27 cellular contexts compared by ENCODE assay signal in genomic region chr10:114420811-114421485, GRCh38. TPM values are rescaled to one million over a fixed set of nuclear protein-coding genes. Genes with fewer than 3 reads are reported as not detected.
A peak's percentile ranks its signal among the peaks of the same experiment; 100 is the strongest.
DNase-seq lines count a peak whose midpoint lies in the region; ATAC-seq, FAIRE-seq and TF ChIP-seq lines count a peak whose summit lies in the region.
"Had no signal": no experiment of that assay in that cellular context is flagged by ENCODE, and none has a peak within 500 bp of the region (broad histone marks: within the 10 kb centered on the region; RNA-seq: fewer than 3 reads in every experiment).

No MANE protein-coding gene starts in this region.

- H3K79me2 ChIP-seq in astrocyte (ENCODE audit: insufficient read depth, low read length): no peaks in the 10 kb centered on the region

- H3K36me3 ChIP-seq in astrocyte (ENCODE audit: insufficient read depth, low read length): no peaks in the 10 kb centered on the region
- H3K36me3 ChIP-seq in esophagus squamous epithelium: no peaks in the 10 kb centered on the region
- H3K36me3 ChIP-seq: prostate gland had no signal

- DNase-seq in astrocyte (ENCODE audit: low read depth): no peak
- DNase-seq in natural killer cell: no peak
- no peak for DNase-seq in activated naive CD4-positive, alpha-beta T cell treated with anti-CD3 and anti-CD28 coated beads, Interleukin-2, amount 50 U/mL, for 72 hours (ENCODE audit: low spot score in 2 of 2)
- DNase-seq in esophagus squamous epithelium (lab: John Stamatoyannopoulos, UW): no peak
- DNase-seq in NCI-H1694 treated with DMSO at 0.1 percent for 48 hours (lab: John Stamatoyannopoulos, UW): no peak
- DNase-seq: activated CD4-positive, alpha-beta T cell treated with anti-CD3 and anti-CD28 coated beads, Interleukin-2, amount 50 U/mL, for 1 hour; activated CD8-positive, alpha-beta memory T cell treated with anti-CD3 and anti-CD28 coated beads, Interleukin-2, amount 10 ng/mL, durations not matched to agents 7 days and 5 days; activated naive CD4-positive, alpha-beta T cell treated with anti-CD3 and anti-CD28 coated beads, Interleukin-2, amount 10 ng/mL, durations not matched to agents 7 days and 5 days; amygdala; caudate nucleus; EL; HCEC 1CT; left colon; mesendoderm; NCI-H1436 treated with DMSO at 0.1 percent for 48 hours; NCI-H524 had no signal

- H3K9ac ChIP-seq in astrocyte (ENCODE audit: low read length): no peak overlapping the region

- no peak overlapping the region for H2AFZ ChIP-seq in astrocyte (ENCODE audit: low read depth, low read length)

- peaks cover 19% of the 10 kb centered on the region for H3K27me3 Mint-ChIP-seq in astrocyte (ENCODE audit: low read depth, unreplicated experiment)
- peaks cover 12% of the 10 kb centered on the region in 2 donors for H3K27me3 Mint-ChIP-seq in natural killer cell (ENCODE audit: low read depth in 2 of 2)

- 75 to 85% methylated on average over 4 of the region's 4 CpGs for WGBS in esophagus squamous epithelium, 2 donors

- H3K9me3 Mint-ChIP-seq in astrocyte (ENCODE audit: unreplicated experiment): peaks cover 3% of the 10 kb centered on the region
- H3K9me3 Mint-ChIP-seq in natural killer cell: no peaks in the 10 kb centered on the region
- H3K9me3 Mint-ChIP-seq in activated naive CD4-positive, alpha-beta T cell treated with anti-CD3 and anti-CD28 coated beads, Interleukin-2, amount 50 U/mL, for 72 hours: no peaks in the 10 kb centered on the region
- H3K9me3 Mint-ChIP-seq: activated naive CD4-positive, alpha-beta T cell treated with anti-CD3 and anti-CD28 coated beads, Interleukin-2, amount 10 ng/mL, durations not matched to agents 7 days and 5 days; activated T-helper 1 cell treated with anti-CD3 and anti-CD28 coated beads, Interleukin-12 subunit alpha, Interleukin-12 subunit beta, Interleukin-2, Interleukin-4 antibody, amounts not matched to agents 30 ng/mL and 10 ng/mL and 1 ng/mL, durations not matched to agents 14 hours and 24 hours and 36 hours; dendritic cell treated with granulocyte-macrophage colony-stimulating factor and Interleukin-4, amounts not matched to agents 40 ng/mL and 50 ng/mL, for 4 days; T-helper 2 cell treated with Interferon-gamma antibody and Interleukin-4, amounts not matched to agents 5 μg/mL and 100 μg/mL, for 36 hours; type B pancreatic cell had no signal

- H3K36me3 Mint-ChIP-seq in astrocyte (ENCODE audit: low read depth, unreplicated experiment) (no peaks in the 10 kb centered on the region), natural killer cell (no peaks in the 10 kb centered on the region)
- no peaks in the 10 kb centered on the region for H3K36me3 Mint-ChIP-seq in activated naive CD4-positive, alpha-beta T cell treated with anti-CD3 and anti-CD28 coated beads, Interleukin-2, amount 50 U/mL, for 72 hours
- H3K36me3 Mint-ChIP-seq: activated CD8-positive, alpha-beta memory T cell treated with anti-CD3 and anti-CD28 coated beads, Interleukin-2, amount 10 ng/mL, durations not matched to agents 7 days and 5 days; activated naive CD4-positive, alpha-beta T cell treated with anti-CD3 and anti-CD28 coated beads, Interleukin-2, amount 10 ng/mL, durations not matched to agents 7 days and 5 days; type B pancreatic cell had no signal

- H3K27me3 ChIP-seq in astrocyte (ENCODE audit: insufficient read depth, low read length) (peaks cover 7% of the 10 kb centered on the region), esophagus squamous epithelium (no peaks in the 10 kb centered on the region)

- H3K9me3 ChIP-seq in astrocyte (ENCODE audit: insufficient read depth, low read depth, low read length) (no peaks in the 10 kb centered on the region), esophagus squamous epithelium (no peaks in the 10 kb centered on the region)
- H3K9me3 ChIP-seq: prostate gland had no signal

- H3K27ac ChIP-seq in astrocyte (ENCODE audit: low read depth, low read length) (no peak overlapping the region), esophagus squamous epithelium (no peak overlapping the region)
- H3K27ac ChIP-seq: prostate gland had no signal

- H3K4me1 Mint-ChIP-seq in astrocyte (ENCODE audit: low read depth, unreplicated experiment) (peaks cover 8% of the 10 kb centered on the region), natural killer cell (peaks cover 19 to 24% of the 10 kb centered on the region in 2 donors)
- H3K4me1 Mint-ChIP-seq: activated CD8-positive, alpha-beta memory T cell treated with anti-CD3 and anti-CD28 coated beads, Interleukin-2, amount 10 ng/mL, durations not matched to agents 7 days and 5 days; activated naive CD4-positive, alpha-beta T cell treated with anti-CD3 and anti-CD28 coated beads, Interleukin-2, amount 10 ng/mL, durations not matched to agents 7 days and 5 days had no signal

- no peak for FAIRE-seq in astrocyte (lab: Jason Lieb, UNC)
- FAIRE-seq: D721Med, K562 had no signal

- no peaks in the 10 kb centered on the region for H4K20me1 ChIP-seq in astrocyte (ENCODE audit: insufficient read depth, low read length)

- TF ChIP-seq CTCF in astrocyte (IDR thresholded peaks at IDR 0.05; ENCODE audit: insufficient read depth, low read depth, low read length) (no peak), natural killer cell (IDR thresholded peaks at IDR 0.05) (no peak), esophagus squamous epithelium (IDR thresholded peaks at IDR 0.05) (no peak)

- H3K4me2 ChIP-seq in astrocyte (ENCODE audit: low read length): no peak overlapping the region

- H3K27ac Mint-ChIP-seq in astrocyte (ENCODE audit: unreplicated experiment) (peak overlapping the region; percentile 8), natural killer cell (no peak overlapping the region)
- no peak overlapping the region for H3K27ac Mint-ChIP-seq in activated naive CD4-positive, alpha-beta T cell treated with anti-CD3 and anti-CD28 coated beads, Interleukin-2, amount 50 U/mL, for 72 hours
- H3K27ac Mint-ChIP-seq: activated CD8-positive, alpha-beta memory T cell treated with anti-CD3 and anti-CD28 coated beads, Interleukin-2, amount 10 ng/mL, durations not matched to agents 7 days and 5 days; activated naive CD4-positive, alpha-beta T cell treated with anti-CD3 and anti-CD28 coated beads, Interleukin-2, amount 10 ng/mL, durations not matched to agents 7 days and 5 days; activated T-helper 1 cell treated with anti-CD3 and anti-CD28 coated beads, Interleukin-12 subunit alpha, Interleukin-12 subunit beta, Interleukin-2, Interleukin-4 antibody, amounts not matched to agents 30 ng/mL and 10 ng/mL and 1 ng/mL, durations not matched to agents 14 hours and 24 hours and 36 hours; dendritic cell treated with granulocyte-macrophage colony-stimulating factor and Interleukin-4, amounts not matched to agents 40 ng/mL and 50 ng/mL, for 4 days; T-helper 2 cell treated with Interferon-gamma antibody and Interleukin-4, amounts not matched to agents 5 μg/mL and 100 μg/mL, for 36 hours; type B pancreatic cell had no signal

- H3K4me3 Mint-ChIP-seq in astrocyte (ENCODE audit: unreplicated experiment) (no peak overlapping the region), natural killer cell (peak overlapping the region; percentile 4)
- H3K4me3 Mint-ChIP-seq: activated CD8-positive, alpha-beta memory T cell treated with anti-CD3 and anti-CD28 coated beads, Interleukin-2, amount 10 ng/mL, durations not matched to agents 7 days and 5 days; activated naive CD4-positive, alpha-beta T cell treated with anti-CD3 and anti-CD28 coated beads, Interleukin-2, amount 10 ng/mL, durations not matched to agents 7 days and 5 days; activated T-helper 1 cell treated with anti-CD3 and anti-CD28 coated beads, Interleukin-12 subunit alpha, Interleukin-12 subunit beta, Interleukin-2, Interleukin-4 antibody, amounts not matched to agents 30 ng/mL and 10 ng/mL and 1 ng/mL, durations not matched to agents 14 hours and 24 hours and 36 hours; dendritic cell treated with granulocyte-macrophage colony-stimulating factor and Interleukin-4, amounts not matched to agents 40 ng/mL and 50 ng/mL, for 4 days; T-helper 2 cell treated with Interferon-gamma antibody and Interleukin-4, amounts not matched to agents 5 μg/mL and 100 μg/mL, for 36 hours; type B pancreatic cell had no signal

- peak; percentile 84 for ATAC-seq in GM19452 (IDR thresholded peaks at IDR 0.05; ENCODE audit: unreplicated experiment)
- ATAC-seq in HG03439 (IDR thresholded peaks at IDR 0.05; ENCODE audit: unreplicated experiment): peak; percentile 66
- ATAC-seq in natural killer cell: no peak
- ATAC-seq in activated naive CD4-positive, alpha-beta T cell treated with anti-CD3 and anti-CD28 coated beads, Interleukin-2, amount 50 U/mL, for 72 hours: no peak
- no peak for ATAC-seq in HG02938 (IDR thresholded peaks at IDR 0.05; ENCODE audit: unreplicated experiment)
- ATAC-seq: activated CD8-positive, alpha-beta memory T cell treated with anti-CD3 and anti-CD28 coated beads, Interleukin-2, amount 10 ng/mL, durations not matched to agents 7 days and 5 days; K562; left colon; SK-N-SH treated with all-trans-retinoic acid at 6 μM for 48 hours had no signal

- intact Hi-C loops in natural killer cell (cut with micrococcal nuclease) (no loop called here), esophagus squamous epithelium (cut with DNase I) (no loop called here)

- H3K4me3 ChIP-seq in astrocyte (ENCODE audit: insufficient read depth, low read depth, low read length): no peak overlapping the region
- no peak overlapping the region for H3K4me3 ChIP-seq in esophagus squamous epithelium
- H3K4me3 ChIP-seq: K562, prostate gland had no signal

- TF ChIP-seq POLR2A in esophagus squamous epithelium (IDR thresholded peaks at IDR 0.05): no peak

- H3K4me1 ChIP-seq in astrocyte (ENCODE audit: insufficient read depth, low read length) (no peaks in the 10 kb centered on the region), esophagus squamous epithelium (peaks cover 0 to 9% (median 0%) of the 10 kb centered on the region in 3 donors)
- H3K4me1 ChIP-seq: prostate gland had no signal

RNA-seq across cellular contexts. Expression of gene AFAP1L2, which starts 16.6 kb away (rescaled TPM):
- total RNA-seq in astrocyte (26.6 and 28.1 TPM in 2 replicates), natural killer cell (1 to 10 TPM in 2 of 3 donors, under 1 TPM in 1; 0.66 to 2.8 (median 1.3) TPM), esophagus squamous epithelium (10 to 100 TPM in 3 of 4 donors, 1 to 10 TPM in 1; 9.8 to 15.5 (median 11.8) TPM)
- total RNA-seq in activated naive CD4-positive, alpha-beta T cell treated with anti-CD3 and anti-CD28 coated beads, Interleukin-2, amount 50 U/mL, for 72 hours: 1 to 10 TPM in 1 of 2 donors, under 1 TPM in 1; 0.98 to 2.7 TPM

Comparison
In these comparisons a context has a peak if more than half of its experiments do, and no peak if none do; other contexts are left out.
1. ATAC-seq: peak in GM19452 (single experiment) and HG03439 (single experiment); none in natural killer cell (0 of 3), activated naive CD4-positive, alpha-beta T cell treated with anti-CD3 and anti-CD28 coated beads, Interleukin-2, amount 50 U/mL, for 72 hours (0 of 2) and HG02938 (single experiment).